Comparison of ENCODE assay signal across 9 cellular contexts in the genomic region with DNA sequence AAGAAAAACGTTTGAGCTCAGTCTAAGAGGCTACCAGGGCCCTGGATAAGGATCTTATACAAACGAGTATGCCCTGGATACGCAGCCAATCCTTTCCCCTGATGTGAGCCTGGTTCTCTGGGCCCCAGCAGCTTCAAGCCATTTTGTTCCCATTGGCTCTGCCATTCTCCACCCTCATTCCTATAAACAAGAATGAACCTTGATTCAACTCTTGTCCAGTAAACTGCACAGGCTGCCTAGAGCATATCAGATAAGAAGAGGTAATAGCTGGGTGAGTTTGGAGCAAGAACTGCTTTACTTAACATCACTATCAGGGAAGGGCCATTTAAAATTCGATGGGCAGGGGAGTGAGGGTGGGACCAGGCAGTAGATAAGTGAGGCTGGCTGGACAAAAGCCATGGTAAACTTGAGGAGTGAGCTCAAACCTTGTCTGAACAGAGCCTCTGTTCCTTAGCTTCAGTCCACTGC. TPM values are rescaled to one million over a fixed set of nuclear protein-coding genes. Genes with fewer than 3 reads are reported as not detected.
DNase-seq lines count a peak whose midpoint lies in the region; ATAC-seq and TF ChIP-seq lines count a peak whose summit lies in the region.
"Had no signal": no experiment of that assay in that cellular context is flagged by ENCODE, and none has a peak within 500 bp of the region (broad histone marks: within the 10 kb centered on the region; RNA-seq: fewer than 3 reads in every experiment).

No MANE protein-coding gene starts in this region.

- peak; percentile 83 for DNase-seq in amniotic epithelial cell (ENCODE audit: low read depth)
- DNase-seq in left lung, result peak in 1 of 2 donors; percentile 57
- no peak for DNase-seq in tibial nerve (ENCODE audit: low spot score in 2 of 2)
- DNase-seq in stimulated activated naive CD4-positive, alpha-beta T cell (lab: John Stamatoyannopoulos, UW), result no peak
- no peak for DNase-seq in NCI-H510A (lab: John Stamatoyannopoulos, UW)
- no peak for DNase-seq in hepatic stellate cell (ENCODE audit: low spot score)

- peaks cover 5% of the 10 kb centered on the region for H3K36me3 Mint-ChIP-seq in IgD-negative memory B cell

- H3K9me3 ChIP-seq in left lung (no peaks in the 10 kb centered on the region), tibial nerve (no peaks in the 10 kb centered on the region)

- ATAC-seq in left lung, result peak; percentile 76

- no peaks in the 10 kb centered on the region for H3K27me3 ChIP-seq in left lung
- H3K27me3 ChIP-seq in tibial nerve, result no peaks in the 10 kb centered on the region

- peak overlapping the region; percentile 18 to 50 (median 34) for H3K27ac Mint-ChIP-seq in IgD-negative memory B cell

- H3K4me1 ChIP-seq in left lung (peaks cover 10 to 29% of the 10 kb centered on the region in 2 donors), tibial nerve (peaks cover 0 to 43% (median 29%) of the 10 kb centered on the region in 4 donors)

- H3K4me3 ChIP-seq in left lung (no peak overlapping the region), tibial nerve (no peak overlapping the region)
- H3K4me3 ChIP-seq: SK-N-MC had no signal

- peaks cover 48 to 51% (median 49%) of the 10 kb centered on the region in 3 donors for H3K4me1 Mint-ChIP-seq in IgD-negative memory B cell

- no peaks in the 10 kb centered on the region for H3K36me3 ChIP-seq in left lung
- H3K36me3 ChIP-seq in tibial nerve, result peaks cover 0 to 6% (median 0%) of the 10 kb centered on the region in 3 donors

- intact Hi-C loops in left lung (cut with DNase I), result no loop called here

- whole genome bisulfite sequencing in tibial nerve, 2 donors, result 32 to 33% methylated on average over 4 of the region's 4 CpGs

- peak in 1 of 2 donors; percentile 44 for TF ChIP-seq EP300 in tibial nerve (IDR thresholded peaks at IDR 0.05)

- H3K27ac ChIP-seq in left lung (peak overlapping the region in 1 of 2 donors; percentile 37), tibial nerve (peak overlapping the region in 3 of 4 donors; percentile 47 to 78 (median 76))

- H3K4me3 Mint-ChIP-seq in IgD-negative memory B cell, result peak overlapping the region in 1 of 4 donors; percentile 6
- H3K4me3 Mint-ChIP-seq: central memory CD8-positive, alpha-beta T cell had no signal

- H3K27me3 Mint-ChIP-seq in IgD-negative memory B cell, result no peaks in the 10 kb centered on the region
- H3K27me3 Mint-ChIP-seq: central memory CD8-positive, alpha-beta T cell had no signal

- TF ChIP-seq CTCF in left lung (IDR thresholded peaks at IDR 0.05) (no peak), tibial nerve (IDR thresholded peaks at IDR 0.05) (no peak)

- TF ChIP-seq POLR2A in tibial nerve (IDR thresholded peaks at IDR 0.05), result no peak

- H3K9me3 Mint-ChIP-seq in IgD-negative memory B cell, result no peaks in the 10 kb centered on the region
- H3K9me3 Mint-ChIP-seq: central memory CD8-positive, alpha-beta T cell had no signal

RNA-seq across cellular contexts. Expression of gene BTG2, which starts 11.3 kb away (rescaled TPM):
- 202 TPM for polyA plus RNA-seq in IgD-negative memory B cell
- 10 to 100 TPM; 56.2 to 84.8 TPM for total RNA-seq in left lung
- 100 to 1,000 TPM; 153 to 208 (median 177) TPM for total RNA-seq in tibial nerve

RNA-seq across cellular contexts. Expression of gene FMOD, which starts 34.3 kb away (rescaled TPM):
- polyA plus RNA-seq in IgD-negative memory B cell, result 0.28 TPM
- total RNA-seq in left lung (10 to 100 TPM; 36.6 to 59.8 TPM), tibial nerve (100 to 1,000 TPM in 2 of 4 donors, 10 to 100 TPM in 2; 73.9 to 203 (median 102) TPM)
